Comparison of ENCODE assay signal across 1 cellular context in the genomic region with DNA sequence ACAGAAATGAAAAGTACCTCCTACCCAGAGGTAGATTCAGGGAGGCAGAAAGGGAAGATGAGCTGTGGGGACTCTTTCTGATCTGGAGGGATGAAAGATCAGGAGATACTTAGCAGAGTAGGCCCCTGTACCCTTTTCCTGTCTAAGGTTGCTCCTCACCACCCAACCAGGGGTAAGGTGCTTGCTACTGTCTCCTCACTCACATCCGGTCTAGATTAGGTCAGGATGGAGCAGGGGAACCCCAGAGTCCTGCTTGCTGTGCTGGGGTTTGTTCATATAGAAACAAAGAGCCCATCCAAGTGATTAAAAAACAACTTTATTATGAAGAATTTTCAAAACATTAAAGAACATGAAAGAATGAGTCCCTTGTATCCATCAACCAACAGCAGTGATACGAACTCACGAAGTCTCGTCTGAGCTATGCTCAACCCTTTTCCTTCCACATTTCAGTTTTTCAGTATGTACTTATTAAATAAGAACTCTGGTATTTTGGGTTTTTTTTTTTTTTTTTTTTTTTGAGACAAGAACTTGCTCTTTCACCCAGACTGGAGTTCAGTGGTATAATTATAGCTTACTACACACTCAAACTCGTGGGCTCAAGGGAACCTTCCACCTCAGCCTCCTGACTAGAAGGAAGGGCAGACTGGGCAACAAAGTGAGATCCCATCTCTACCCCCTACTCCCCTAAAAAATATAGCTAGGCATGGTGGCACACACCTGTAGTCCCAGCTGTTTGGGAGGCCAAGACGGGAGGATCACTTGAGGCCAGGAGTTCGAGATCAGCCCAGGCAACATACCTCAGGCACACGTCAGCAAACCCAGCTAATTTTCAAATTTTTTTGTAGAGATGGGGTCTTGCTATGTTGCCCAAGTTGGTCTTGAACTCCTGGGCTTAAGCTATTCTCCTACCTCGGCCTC.
A peak's percentile ranks its signal among the peaks of the same experiment; 100 is the strongest.
TF ChIP-seq lines count a peak whose summit lies in the region.

No MANE protein-coding gene starts in this region.

TF ChIP-seq in GM12878, 131 proteins besides CTCF, POLR2A, EP300 and RAD21 (continued from another document and continues in another):
- peak; percentile 71; the same call in 1 of the 2 replicates for TF ChIP-seq NBN (IDR thresholded peaks at IDR 0.05)
- TF ChIP-seq STAT3 (IDR thresholded peaks at IDR 0.05; ENCODE audit: low read depth, low read length) = no peak
- TF ChIP-seq SIN3A (IDR thresholded peaks at IDR 0.05; ENCODE audit: low read depth, low read length) = no peak
- TF ChIP-seq SMC3 (IDR thresholded peaks at IDR 0.05; ENCODE audit: borderline replicate concordance, low read length) = no peak
- 0 out of 2 replicates have a peak, but pooled peaks have one; percentile 22 for TF ChIP-seq JUND (IDR thresholded peaks at IDR 0.05; ENCODE audit: low read depth, low read length)
- TF ChIP-seq SMARCA5 (IDR thresholded peaks at IDR 0.05) = peak; percentile 79; the same call in 1 of the 2 replicates
- no peak for TF ChIP-seq EGR1 (IDR thresholded peaks at IDR 0.05; ENCODE audit: borderline replicate concordance in 1 of 2, low read depth in 2 of 2, low read length in 2 of 2)
- no peak for TF ChIP-seq CBX3 (IDR thresholded peaks at IDR 0.05; ENCODE audit: borderline replicate concordance, low read depth)
- TF ChIP-seq EED (IDR thresholded peaks at IDR 0.05; ENCODE audit: low read depth) = peak; percentile 80
- 0 out of 2 replicates have a peak, but pooled peaks have one; percentile 30 for TF ChIP-seq CREB1 (IDR thresholded peaks at IDR 0.05; ENCODE audit: low read depth)
- TF ChIP-seq POU2F2 (IDR thresholded peaks at IDR 0.05; ENCODE audit: borderline replicate concordance, low read depth, low read length) = 0 out of 3 replicates have a peak, but pooled peaks have one; percentile 10
- TF ChIP-seq, protein P1, sequence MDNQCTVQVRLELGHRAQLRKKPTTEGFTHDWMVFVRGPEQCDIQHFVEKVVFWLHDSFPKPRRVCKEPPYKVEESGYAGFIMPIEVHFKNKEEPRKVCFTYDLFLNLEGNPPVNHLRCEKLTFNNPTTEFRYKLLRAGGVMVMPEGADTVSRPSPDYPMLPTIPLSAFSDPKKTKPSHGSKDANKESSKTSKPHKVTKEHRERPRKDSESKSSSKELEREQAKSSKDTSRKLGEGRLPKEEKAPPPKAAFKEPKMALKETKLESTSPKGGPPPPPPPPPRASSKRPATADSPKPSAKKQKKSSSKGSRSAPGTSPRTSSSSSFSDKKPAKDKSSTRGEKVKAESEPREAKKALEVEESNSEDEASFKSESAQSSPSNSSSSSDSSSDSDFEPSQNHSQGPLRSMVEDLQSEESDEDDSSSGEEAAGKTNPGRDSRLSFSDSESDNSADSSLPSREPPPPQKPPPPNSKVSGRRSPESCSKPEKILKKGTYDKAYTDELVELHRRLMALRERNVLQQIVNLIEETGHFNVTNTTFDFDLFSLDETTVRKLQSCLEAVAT (IDR thresholded peaks at IDR 0.05) = 0 out of 2 replicates have a peak, but pooled peaks have one; percentile 12
- TF ChIP-seq ZSCAN29 (IDR thresholded peaks at IDR 0.05) = no peak
- TF ChIP-seq ZNF217 (IDR thresholded peaks at IDR 0.05) = no peak
- TF ChIP-seq, protein P2, sequence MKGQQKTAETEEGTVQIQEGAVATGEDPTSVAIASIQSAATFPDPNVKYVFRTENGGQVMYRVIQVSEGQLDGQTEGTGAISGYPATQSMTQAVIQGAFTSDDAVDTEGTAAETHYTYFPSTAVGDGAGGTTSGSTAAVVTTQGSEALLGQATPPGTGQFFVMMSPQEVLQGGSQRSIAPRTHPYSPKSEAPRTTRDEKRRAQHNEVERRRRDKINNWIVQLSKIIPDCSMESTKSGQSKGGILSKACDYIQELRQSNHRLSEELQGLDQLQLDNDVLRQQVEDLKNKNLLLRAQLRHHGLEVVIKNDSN (IDR thresholded peaks at IDR 0.05; ENCODE audit: borderline replicate concordance, extremely low read length, insufficient read depth, low read depth, low read length) = no peak
- TF ChIP-seq, protein P3, sequence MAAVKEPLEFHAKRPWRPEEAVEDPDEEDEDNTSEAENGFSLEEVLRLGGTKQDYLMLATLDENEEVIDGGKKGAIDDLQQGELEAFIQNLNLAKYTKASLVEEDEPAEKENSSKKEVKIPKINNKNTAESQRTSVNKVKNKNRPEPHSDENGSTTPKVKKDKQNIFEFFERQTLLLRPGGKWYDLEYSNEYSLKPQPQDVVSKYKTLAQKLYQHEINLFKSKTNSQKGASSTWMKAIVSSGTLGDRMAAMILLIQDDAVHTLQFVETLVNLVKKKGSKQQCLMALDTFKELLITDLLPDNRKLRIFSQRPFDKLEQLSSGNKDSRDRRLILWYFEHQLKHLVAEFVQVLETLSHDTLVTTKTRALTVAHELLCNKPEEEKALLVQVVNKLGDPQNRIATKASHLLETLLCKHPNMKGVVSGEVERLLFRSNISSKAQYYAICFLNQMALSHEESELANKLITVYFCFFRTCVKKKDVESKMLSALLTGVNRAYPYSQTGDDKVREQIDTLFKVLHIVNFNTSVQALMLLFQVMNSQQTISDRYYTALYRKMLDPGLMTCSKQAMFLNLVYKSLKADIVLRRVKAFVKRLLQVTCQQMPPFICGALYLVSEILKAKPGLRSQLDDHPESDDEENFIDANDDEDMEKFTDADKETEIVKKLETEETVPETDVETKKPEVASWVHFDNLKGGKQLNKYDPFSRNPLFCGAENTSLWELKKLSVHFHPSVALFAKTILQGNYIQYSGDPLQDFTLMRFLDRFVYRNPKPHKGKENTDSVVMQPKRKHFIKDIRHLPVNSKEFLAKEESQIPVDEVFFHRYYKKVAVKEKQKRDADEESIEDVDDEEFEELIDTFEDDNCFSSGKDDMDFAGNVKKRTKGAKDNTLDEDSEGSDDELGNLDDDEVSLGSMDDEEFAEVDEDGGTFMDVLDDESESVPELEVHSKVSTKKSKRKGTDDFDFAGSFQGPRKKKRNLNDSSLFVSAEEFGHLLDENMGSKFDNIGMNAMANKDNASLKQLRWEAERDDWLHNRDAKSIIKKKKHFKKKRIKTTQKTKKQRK (IDR thresholded peaks at IDR 0.05; ENCODE audit: low read depth, low read length) = no peak
- TF ChIP-seq IRF4 (IDR thresholded peaks at IDR 0.05; ENCODE audit: low read depth, low read length) = 0 out of 2 replicates have a peak, but pooled peaks have one; percentile 9
- TF ChIP-seq, protein P4, sequence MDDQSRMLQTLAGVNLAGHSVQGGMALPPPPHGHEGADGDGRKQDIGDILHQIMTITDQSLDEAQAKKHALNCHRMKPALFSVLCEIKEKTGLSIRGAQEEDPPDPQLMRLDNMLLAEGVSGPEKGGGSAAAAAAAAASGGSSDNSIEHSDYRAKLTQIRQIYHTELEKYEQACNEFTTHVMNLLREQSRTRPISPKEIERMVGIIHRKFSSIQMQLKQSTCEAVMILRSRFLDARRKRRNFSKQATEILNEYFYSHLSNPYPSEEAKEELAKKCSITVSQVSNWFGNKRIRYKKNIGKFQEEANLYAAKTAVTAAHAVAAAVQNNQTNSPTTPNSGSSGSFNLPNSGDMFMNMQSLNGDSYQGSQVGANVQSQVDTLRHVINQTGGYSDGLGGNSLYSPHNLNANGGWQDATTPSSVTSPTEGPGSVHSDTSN (IDR thresholded peaks at IDR 0.05; ENCODE audit: insufficient replicate concordance, low read depth, low read length) = no peak
- TF ChIP-seq RFX5 (IDR thresholded peaks at IDR 0.05; ENCODE audit: low read depth, low read length) = no peak
- TF ChIP-seq NR2F1 (conservative IDR thresholded peaks at IDR 0.05) = no peak
- TF ChIP-seq MTA2 (IDR thresholded peaks at IDR 0.05; ENCODE audit: low read depth) = peak; percentile 79
- TF ChIP-seq CREM (IDR thresholded peaks at IDR 0.05; ENCODE audit: low read depth) = no peak
- no peak for TF ChIP-seq NFXL1 (IDR thresholded peaks at IDR 0.05; ENCODE audit: borderline replicate concordance)
- TF ChIP-seq PAX5 (IDR thresholded peaks at IDR 0.05; ENCODE audit: borderline replicate concordance, low read depth, low read length) = peak; percentile 30; the same call in 1 of the 2 replicates
- no peak for TF ChIP-seq EZH2 (IDR thresholded peaks at IDR 0.05; ENCODE audit: borderline replicate concordance, control insufficient read depth, low read depth, low read length)
- no peak for TF ChIP-seq YBX1 (IDR thresholded peaks at IDR 0.05)
- TF ChIP-seq SUPT20H (IDR thresholded peaks at IDR 0.05; ENCODE audit: borderline replicate concordance, control insufficient read depth, low read depth, low read length) = no peak
- TF ChIP-seq BACH1 (IDR thresholded peaks at IDR 0.05; ENCODE audit: borderline replicate concordance) = peak; percentile 56; the same call in 1 of the 2 replicates
- TF ChIP-seq IKZF2 (IDR thresholded peaks at IDR 0.05) = peak in 1 of 2 experiments; percentile 65
- TF ChIP-seq GABPA (IDR thresholded peaks at IDR 0.05; ENCODE audit: low read depth) = no peak
- TF ChIP-seq MEF2A (IDR thresholded peaks at IDR 0.05; ENCODE audit: insufficient read depth, low read depth, low read length) = no peak
- no peak for TF ChIP-seq POLR2AphosphoS2 (IDR thresholded peaks at IDR 0.05; ENCODE audit: low read depth, low read length)
- peak; percentile 87 for TF ChIP-seq JUNB (IDR thresholded peaks at IDR 0.05)
- TF ChIP-seq SREBF2 (IDR thresholded peaks at IDR 0.05; ENCODE audit: low read length) = no peak
- TF ChIP-seq CHD1 (IDR thresholded peaks at IDR 0.05; ENCODE audit: low read depth, low read length) = no peak
- TF ChIP-seq BMI1 (IDR thresholded peaks at IDR 0.05; ENCODE audit: borderline replicate concordance) = no peak
- TF ChIP-seq RBBP5 (conservative IDR thresholded peaks at IDR 0.05) = no peak
- TF ChIP-seq, protein P5, sequence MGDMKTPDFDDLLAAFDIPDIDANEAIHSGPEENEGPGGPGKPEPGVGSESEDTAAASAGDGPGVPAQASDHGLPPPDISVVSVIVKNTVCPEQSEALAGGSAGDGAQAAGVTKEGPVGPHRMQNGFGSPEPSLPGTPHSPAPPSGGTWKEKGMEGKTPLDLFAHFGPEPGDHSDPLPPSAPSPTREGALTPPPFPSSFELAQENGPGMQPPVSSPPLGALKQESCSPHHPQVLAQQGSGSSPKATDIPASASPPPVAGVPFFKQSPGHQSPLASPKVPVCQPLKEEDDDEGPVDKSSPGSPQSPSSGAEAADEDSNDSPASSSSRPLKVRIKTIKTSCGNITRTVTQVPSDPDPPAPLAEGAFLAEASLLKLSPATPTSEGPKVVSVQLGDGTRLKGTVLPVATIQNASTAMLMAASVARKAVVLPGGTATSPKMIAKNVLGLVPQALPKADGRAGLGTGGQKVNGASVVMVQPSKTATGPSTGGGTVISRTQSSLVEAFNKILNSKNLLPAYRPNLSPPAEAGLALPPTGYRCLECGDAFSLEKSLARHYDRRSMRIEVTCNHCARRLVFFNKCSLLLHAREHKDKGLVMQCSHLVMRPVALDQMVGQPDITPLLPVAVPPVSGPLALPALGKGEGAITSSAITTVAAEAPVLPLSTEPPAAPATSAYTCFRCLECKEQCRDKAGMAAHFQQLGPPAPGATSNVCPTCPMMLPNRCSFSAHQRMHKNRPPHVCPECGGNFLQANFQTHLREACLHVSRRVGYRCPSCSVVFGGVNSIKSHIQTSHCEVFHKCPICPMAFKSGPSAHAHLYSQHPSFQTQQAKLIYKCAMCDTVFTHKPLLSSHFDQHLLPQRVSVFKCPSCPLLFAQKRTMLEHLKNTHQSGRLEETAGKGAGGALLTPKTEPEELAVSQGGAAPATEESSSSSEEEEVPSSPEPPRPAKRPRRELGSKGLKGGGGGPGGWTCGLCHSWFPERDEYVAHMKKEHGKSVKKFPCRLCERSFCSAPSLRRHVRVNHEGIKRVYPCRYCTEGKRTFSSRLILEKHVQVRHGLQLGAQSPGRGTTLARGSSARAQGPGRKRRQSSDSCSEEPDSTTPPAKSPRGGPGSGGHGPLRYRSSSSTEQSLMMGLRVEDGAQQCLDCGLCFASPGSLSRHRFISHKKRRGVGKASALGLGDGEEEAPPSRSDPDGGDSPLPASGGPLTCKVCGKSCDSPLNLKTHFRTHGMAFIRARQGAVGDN (IDR thresholded peaks at IDR 0.05) = peak; percentile 83; the same call in 1 of the 2 replicates
- TF ChIP-seq, protein P6, sequence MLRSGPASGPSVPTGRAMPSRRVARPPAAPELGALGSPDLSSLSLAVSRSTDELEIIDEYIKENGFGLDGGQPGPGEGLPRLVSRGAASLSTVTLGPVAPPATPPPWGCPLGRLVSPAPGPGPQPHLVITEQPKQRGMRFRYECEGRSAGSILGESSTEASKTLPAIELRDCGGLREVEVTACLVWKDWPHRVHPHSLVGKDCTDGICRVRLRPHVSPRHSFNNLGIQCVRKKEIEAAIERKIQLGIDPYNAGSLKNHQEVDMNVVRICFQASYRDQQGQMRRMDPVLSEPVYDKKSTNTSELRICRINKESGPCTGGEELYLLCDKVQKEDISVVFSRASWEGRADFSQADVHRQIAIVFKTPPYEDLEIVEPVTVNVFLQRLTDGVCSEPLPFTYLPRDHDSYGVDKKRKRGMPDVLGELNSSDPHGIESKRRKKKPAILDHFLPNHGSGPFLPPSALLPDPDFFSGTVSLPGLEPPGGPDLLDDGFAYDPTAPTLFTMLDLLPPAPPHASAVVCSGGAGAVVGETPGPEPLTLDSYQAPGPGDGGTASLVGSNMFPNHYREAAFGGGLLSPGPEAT (IDR thresholded peaks at IDR 0.05; ENCODE audit: low read depth) = peak; percentile 79
- no peak for TF ChIP-seq TCF12 (IDR thresholded peaks at IDR 0.05; ENCODE audit: low read depth, low read length)
- TF ChIP-seq ASH2L (IDR thresholded peaks at IDR 0.05; ENCODE audit: borderline replicate concordance, low read depth) = no peak
- TF ChIP-seq, protein P7, sequence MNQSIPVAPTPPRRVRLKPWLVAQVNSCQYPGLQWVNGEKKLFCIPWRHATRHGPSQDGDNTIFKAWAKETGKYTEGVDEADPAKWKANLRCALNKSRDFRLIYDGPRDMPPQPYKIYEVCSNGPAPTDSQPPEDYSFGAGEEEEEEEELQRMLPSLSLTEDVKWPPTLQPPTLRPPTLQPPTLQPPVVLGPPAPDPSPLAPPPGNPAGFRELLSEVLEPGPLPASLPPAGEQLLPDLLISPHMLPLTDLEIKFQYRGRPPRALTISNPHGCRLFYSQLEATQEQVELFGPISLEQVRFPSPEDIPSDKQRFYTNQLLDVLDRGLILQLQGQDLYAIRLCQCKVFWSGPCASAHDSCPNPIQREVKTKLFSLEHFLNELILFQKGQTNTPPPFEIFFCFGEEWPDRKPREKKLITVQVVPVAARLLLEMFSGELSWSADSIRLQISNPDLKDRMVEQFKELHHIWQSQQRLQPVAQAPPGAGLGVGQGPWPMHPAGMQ (IDR thresholded peaks at IDR 0.05; ENCODE audit: borderline replicate concordance) = no peak
- TF ChIP-seq PAX8 (IDR thresholded peaks at IDR 0.05) = no peak
- TF ChIP-seq CHD2 (IDR thresholded peaks at IDR 0.05; ENCODE audit: borderline replicate concordance, low read depth, low read length) = no peak
- TF ChIP-seq CEBPB (IDR thresholded peaks at IDR 0.05; ENCODE audit: borderline replicate concordance in 1 of 2, low read depth in 2 of 2, low read length in 2 of 2) = no peak
- TF ChIP-seq HDAC6 (IDR thresholded peaks at IDR 0.05; ENCODE audit: unreplicated experiment) = no peak
- peak; percentile 39; the same call in 1 of the 2 replicates for TF ChIP-seq RUNX3 (IDR thresholded peaks at IDR 0.05; ENCODE audit: low read length)
- TF ChIP-seq NRF1 (conservative IDR thresholded peaks at IDR 0.05; ENCODE audit: low read depth, low read length) = no peak
- peak; percentile 41; the same call in 1 of the 2 replicates for TF ChIP-seq MXI1 (IDR thresholded peaks at IDR 0.05; ENCODE audit: low read depth, low read length)
- TF ChIP-seq ZNF207 (IDR thresholded peaks at IDR 0.05; ENCODE audit: borderline replicate concordance) = no peak
- TF ChIP-seq MYB (IDR thresholded peaks at IDR 0.05; ENCODE audit: borderline replicate concordance, low read depth, low read length) = no peak
- no peak for TF ChIP-seq SMAD1 (IDR thresholded peaks at IDR 0.05; ENCODE audit: low read depth, partially characterized antibody)
- no peak; a peak in 1 of 4 replicates for TF ChIP-seq BHLHE40 (IDR thresholded peaks at IDR 0.05; ENCODE audit: borderline replicate concordance in 1 of 2, low read depth in 2 of 2, low read length in 1 of 2)
